12 cellular contexts compared by ENCODE assay signal in genomic region chr4:128455076-128455345, GRCh38.
A peak's percentile ranks its signal among the peaks of the same experiment; 100 is the strongest.
DNase-seq lines count a peak whose midpoint lies in the region; ATAC-seq, FAIRE-seq and TF ChIP-seq lines count a peak whose summit lies in the region.
"Had no signal": no experiment of that assay in that cellular context is flagged by ENCODE, and none has a peak within 500 bp of the region (broad histone marks: within the 10 kb centered on the region; RNA-seq: fewer than 3 reads in every experiment).

No MANE protein-coding gene starts in this region.

- TF ChIP-seq EP300 in upper lobe of left lung (IDR thresholded peaks at IDR 0.05) = no peak

- H3K27me3 ChIP-seq in heart right ventricle (no peaks in the 10 kb centered on the region), right atrium auricular region (no peaks in the 10 kb centered on the region), upper lobe of left lung (no peaks in the 10 kb centered on the region)
- H3K27me3 ChIP-seq: adrenal gland had no signal

- ATAC-seq in heart right ventricle (peak in 6 of 8 donors; percentile 4 to 38 (median 26)), upper lobe of left lung (ENCODE audit: low FRiP score in 2 of 2) (peak in 1 of 2 donors; percentile 16), HG02759 (IDR thresholded peaks at IDR 0.05; ENCODE audit: unreplicated experiment) (no peak), HG02970 (IDR thresholded peaks at IDR 0.05; ENCODE audit: low FRiP score, unreplicated experiment) (no peak)

- FAIRE-seq in RCC 7860 (lab: Jason Lieb, UNC) = peak; percentile 26

- DNase-seq in heart right ventricle (no peak), right atrium auricular region (ENCODE audit: low spot score) (no peak), RCC 7860 (ENCODE audit: low spot score) (peak; percentile 78), erythroblast (lab: John Stamatoyannopoulos, UW) (peak; percentile 34 to 51), upper lobe of left lung (no peak), NCI-H2171 (lab: John Stamatoyannopoulos, UW) (no peak)
- DNase-seq: adrenal gland, Caco-2, GF-D8, Kasumi-1 had no signal

- no peak overlapping the region for H3K4me3 ChIP-seq in heart right ventricle
- H3K4me3 ChIP-seq in right atrium auricular region = no peak overlapping the region
- no peak overlapping the region for H3K4me3 ChIP-seq in upper lobe of left lung
- H3K4me3 ChIP-seq: adrenal gland had no signal

- TF ChIP-seq CTCF in heart right ventricle (IDR thresholded peaks at IDR 0.05) (no peak), right atrium auricular region (IDR thresholded peaks at IDR 0.05) (no peak), upper lobe of left lung (IDR thresholded peaks at IDR 0.05) (no peak)

- intact Hi-C loops in heart right ventricle (cut with DNase I) = loop anchor here (2.0 to 10.0 kb wide), 11 partner anchors 72 to 410 kb away; partner anchors contain the start of gene JADE1 (in 2 of the 10)

- H3K36me3 ChIP-seq in heart right ventricle = no peaks in the 10 kb centered on the region
- no peaks in the 10 kb centered on the region for H3K36me3 ChIP-seq in right atrium auricular region
- H3K36me3 ChIP-seq in upper lobe of left lung = no peaks in the 10 kb centered on the region
- H3K36me3 ChIP-seq: adrenal gland had no signal

- peak overlapping the region in 2 of 10 donors; percentile 17 to 22 for H3K27ac ChIP-seq in heart right ventricle
- H3K27ac ChIP-seq in right atrium auricular region = peak overlapping the region in 1 of 2 donors; percentile 9
- H3K27ac ChIP-seq in upper lobe of left lung = peak overlapping the region in 3 of 4 donors; percentile 0 to 59 (median 41)

- H3K9me3 ChIP-seq in heart right ventricle (no peaks in the 10 kb centered on the region), right atrium auricular region (no peaks in the 10 kb centered on the region), upper lobe of left lung (no peaks in the 10 kb centered on the region)
- H3K9me3 ChIP-seq: adrenal gland, Caco-2 had no signal

- no peak for TF ChIP-seq POLR2A in erythroblast (IDR thresholded peaks at IDR 0.05; ENCODE audit: low read length)
- no peak for TF ChIP-seq POLR2A in upper lobe of left lung (IDR thresholded peaks at IDR 0.05)

- H3K4me1 ChIP-seq in heart right ventricle (peaks cover 0 to 30% (median 14%) of the 10 kb centered on the region in 9 donors), right atrium auricular region (peaks cover 0 to 14% of the 10 kb centered on the region in 2 donors), upper lobe of left lung (peaks cover 3 to 21% (median 12%) of the 10 kb centered on the region in 4 donors)
- H3K4me1 ChIP-seq: Caco-2 had no signal

- WGBS in heart right ventricle, 2 donors = 13 to 49% methylated on average over 1 of the region's 1 CpG
- 29 to 50% methylated on average over 1 of the region's 1 CpG for WGBS in upper lobe of left lung, 2 donors

Comparison
In these comparisons a context has a peak if more than half of its experiments do, and no peak if none do; other contexts are left out.
1. ATAC-seq: peak in heart right ventricle (6 of 8); none in HG02759 (single experiment) and HG02970 (single experiment).
2. DNase-seq: peak in RCC 7860 (single experiment) and erythroblast (2 of 2); none in heart right ventricle (0 of 2), right atrium auricular region (single experiment), upper lobe of left lung (0 of 2) and NCI-H2171 (single experiment).